In the genomic region with DNA sequence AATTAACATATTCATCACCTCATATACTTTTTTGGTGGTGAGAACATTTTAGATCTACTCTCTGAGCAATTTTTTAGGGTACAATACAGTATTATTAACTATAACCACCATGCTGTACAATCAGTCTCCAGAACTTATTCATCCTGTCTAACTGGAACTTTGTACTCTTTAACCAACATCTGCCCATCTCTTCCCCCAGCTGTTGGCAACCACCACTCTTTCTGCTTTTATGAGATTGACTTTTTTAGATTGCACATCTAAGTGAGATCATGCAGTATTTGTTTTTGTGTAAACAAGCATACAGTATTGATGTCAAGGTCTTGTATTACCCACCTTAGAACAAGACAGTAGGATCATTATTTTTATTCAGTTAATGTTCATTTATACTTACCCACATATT, we compare ENCODE assay signal across 23 cellular contexts.
DNase-seq lines count a peak whose midpoint lies in the region; ATAC-seq and TF ChIP-seq lines count a peak whose summit lies in the region.
"Had no signal": no experiment of that assay in that cellular context is flagged by ENCODE, and none has a peak within 500 bp of the region (broad histone marks: within the 10 kb centered on the region; RNA-seq: fewer than 3 reads in every experiment).

No MANE protein-coding gene starts in this region.

- no peak overlapping the region for H4K8ac ChIP-seq in trophoblast cell (ENCODE audit: low read depth, low read length)

- H2BK5ac ChIP-seq in trophoblast cell (ENCODE audit: low read depth, low read length, poor library complexity), result no peak overlapping the region

- no peak overlapping the region for H3K9ac ChIP-seq in PC-3 (ENCODE audit: low read length)
- H3K9ac ChIP-seq in trophoblast cell (ENCODE audit: low read length), result no peak overlapping the region

- H3K79me2 ChIP-seq in PC-3 (ENCODE audit: low read length) (no peaks in the 10 kb centered on the region), trophoblast cell (ENCODE audit: control insufficient read depth, insufficient read depth, low read length, poor library complexity) (no peaks in the 10 kb centered on the region)

- H3K18ac ChIP-seq in trophoblast cell (ENCODE audit: low read length), result no peak overlapping the region

- TF ChIP-seq CTCF in PC-3 (conservative IDR thresholded peaks at IDR 0.05; ENCODE audit: low read depth, low read length), result no peak
- no peak for TF ChIP-seq CTCF in CD14-positive monocyte (IDR thresholded peaks at IDR 0.05)

- H3F3A ChIP-seq in PC-3 (ENCODE audit: low read length, unreplicated experiment), result peaks cover 5% of the 10 kb centered on the region

- no peaks in the 10 kb centered on the region for H3K9me2 ChIP-seq in PC-3 (replicated peaks; ENCODE audit: low read length)

- peak overlapping the region; percentile 62 for H3K27ac Mint-ChIP-seq in activated CD4-positive, alpha-beta memory T cell treated with anti-CD3 and anti-CD28 coated beads, Interleukin-2, amount 10 ng/mL, durations not matched to agents 7 days and 5 days
- no peak overlapping the region for H3K27ac Mint-ChIP-seq in activated CD4-positive, alpha-beta memory T cell treated with anti-CD3 and anti-CD28 coated beads for 36 hours
- no peak overlapping the region for H3K27ac Mint-ChIP-seq in stimulated activated effector memory CD8-positive, alpha-beta T cell treated with anti-CD3 and anti-CD28 coated beads, Interleukin-12 subunit alpha, Interleukin-12 subunit beta, amount 100 ng/mL, for 72 hours
- H3K27ac Mint-ChIP-seq in CD14-positive monocyte, result no peak overlapping the region
- H3K27ac Mint-ChIP-seq: activated naive CD8-positive, alpha-beta T cell treated with anti-CD3 and anti-CD28 coated beads for 36 hours had no signal

- no peak overlapping the region for H3K23ac ChIP-seq in trophoblast cell (ENCODE audit: low read length)

- ATAC-seq in PC-3, result peak; percentile 18
- no peak for ATAC-seq in stimulated activated effector memory CD8-positive, alpha-beta T cell treated with anti-CD3 and anti-CD28 coated beads, Interleukin-12 subunit alpha, Interleukin-12 subunit beta, amount 100 ng/mL, for 72 hours
- ATAC-seq: activated CD8-positive, alpha-beta T cell treated with anti-CD3 and anti-CD28 coated beads, Interleukin-2, amount 10 ng/mL, durations not matched to agents 7 days and 5 days; left lung; stimulated activated naive CD8-positive, alpha-beta T cell treated with anti-CD3 and anti-CD28 coated beads, Interleukin-15, Interleukin-2, amounts not matched to agents 100 U/mL and 50 U/mL, for 24 hours had no signal

- no peak overlapping the region for H2BK120ac ChIP-seq in trophoblast cell (ENCODE audit: insufficient read depth, low read length, poor library complexity)

- H4K91ac ChIP-seq in trophoblast cell (ENCODE audit: low read depth, low read length), result no peak overlapping the region

- no peak overlapping the region for H2AK5ac ChIP-seq in trophoblast cell (ENCODE audit: low read length)

- H3K14ac ChIP-seq in trophoblast cell (ENCODE audit: low read length), result no peak overlapping the region

- H3K36me3 Mint-ChIP-seq in activated CD4-positive, alpha-beta memory T cell treated with anti-CD3 and anti-CD28 coated beads, Interleukin-2, amount 10 ng/mL, durations not matched to agents 7 days and 5 days (ENCODE audit: low read depth), result no peaks in the 10 kb centered on the region
- H3K36me3 Mint-ChIP-seq in activated CD4-positive, alpha-beta memory T cell treated with anti-CD3 and anti-CD28 coated beads for 36 hours, result no peaks in the 10 kb centered on the region
- no peaks in the 10 kb centered on the region for H3K36me3 Mint-ChIP-seq in stimulated activated effector memory CD8-positive, alpha-beta T cell treated with anti-CD3 and anti-CD28 coated beads, Interleukin-12 subunit alpha, Interleukin-12 subunit beta, amount 100 ng/mL, for 72 hours
- H3K36me3 Mint-ChIP-seq in CD14-positive monocyte, result peaks cover 2 to 8% of the 10 kb centered on the region in 2 donors

- peaks cover 58% of the 10 kb centered on the region for H3K4me1 Mint-ChIP-seq in activated CD4-positive, alpha-beta memory T cell treated with anti-CD3 and anti-CD28 coated beads, Interleukin-2, amount 10 ng/mL, durations not matched to agents 7 days and 5 days
- peaks cover 49% of the 10 kb centered on the region for H3K4me1 Mint-ChIP-seq in activated CD4-positive, alpha-beta memory T cell treated with anti-CD3 and anti-CD28 coated beads for 36 hours (ENCODE audit: low read depth)
- H3K4me1 Mint-ChIP-seq in stimulated activated effector memory CD8-positive, alpha-beta T cell treated with anti-CD3 and anti-CD28 coated beads, Interleukin-12 subunit alpha, Interleukin-12 subunit beta, amount 100 ng/mL, for 72 hours, result peaks cover 40% of the 10 kb centered on the region
- H3K4me1 Mint-ChIP-seq in CD14-positive monocyte, result no peaks in the 10 kb centered on the region

- H3K4me1 ChIP-seq in PC-3 (ENCODE audit: insufficient read depth, low read length) (peaks cover 46% of the 10 kb centered on the region), trophoblast cell (ENCODE audit: control insufficient read depth in 1 of 2, insufficient read depth in 2 of 2, low read length in 2 of 2) (peaks cover 0 to 2% of the 10 kb centered on the region in 2 experiments)
- H3K4me1 ChIP-seq: left lung, testis had no signal

- H3K27ac ChIP-seq in PC-3 (ENCODE audit: low read length) (peak overlapping the region; percentile 50), trophoblast cell (ENCODE audit: low read depth, low read length) (no peak overlapping the region)
- H3K27ac ChIP-seq: HL-60, left lung, SK-N-MC, testis had no signal

- no peaks in the 10 kb centered on the region for H3K9me3 ChIP-seq in PC-3 (ENCODE audit: low read length)
- H3K9me3 ChIP-seq in trophoblast cell (ENCODE audit: insufficient read depth, low read depth, low read length), result no peaks in the 10 kb centered on the region
- H3K9me3 ChIP-seq: left lung, testis had no signal

- H3K27me3 ChIP-seq in PC-3 (ENCODE audit: low read length), result no peaks in the 10 kb centered on the region
- H3K27me3 ChIP-seq in trophoblast cell (ENCODE audit: insufficient read depth, low read length), result no peaks in the 10 kb centered on the region
- H3K27me3 ChIP-seq: left lung, testis had no signal

- H2BK12ac ChIP-seq in trophoblast cell (ENCODE audit: low read length), result no peak overlapping the region

- no peak for DNase-seq in activated CD4-positive, alpha-beta memory T cell treated with anti-CD3 and anti-CD28 coated beads, Interleukin-2, amount 10 ng/mL, durations not matched to agents 7 days and 5 days
- no peak for DNase-seq in activated CD4-positive, alpha-beta memory T cell treated with anti-CD3 and anti-CD28 coated beads for 36 hours
- DNase-seq in PC-3, result peak; percentile 31
- DNase-seq in erythroblast (lab: John Stamatoyannopoulos, UW), result peak; percentile 11 to 46
- no peak for DNase-seq in stimulated activated effector memory CD8-positive, alpha-beta T cell treated with anti-CD3 and anti-CD28 coated beads, Interleukin-12 subunit alpha, Interleukin-12 subunit beta, amount 100 ng/mL, for 72 hours (ENCODE audit: low spot score in 2 of 2)
- no peak for DNase-seq in COLO668 (lab: John Stamatoyannopoulos, UW; ENCODE audit: unreplicated experiment)
- no peak for DNase-seq in CD14-positive monocyte (ENCODE audit: low spot score)
- no peak for DNase-seq in trophoblast cell
- DNase-seq: activated CD8-positive, alpha-beta T cell treated with anti-CD3 and anti-CD28 coated beads, Interleukin-2, amount 10 ng/mL, durations not matched to agents 7 days and 5 days; activated gamma-delta T cell; activated naive CD8-positive, alpha-beta T cell treated with anti-CD3 and anti-CD28 coated beads for 36 hours; activated T-cell treated with anti-CD3 and anti-CD28 coated beads for 4 hours; aorta; effector CD4-positive, alpha-beta T cell; H7; left lung; mesenchymal stem cell; NCI-H446 treated with DMSO at 0.1 percent for 48 hours; stimulated activated naive CD8-positive, alpha-beta T cell treated with anti-CD3 and anti-CD28 coated beads, Interleukin-15, Interleukin-2, amounts not matched to agents 100 U/mL and 50 U/mL, for 24 hours; T-helper 9 cell; testis had no signal

- no peaks in the 10 kb centered on the region for H3K79me1 ChIP-seq in trophoblast cell (ENCODE audit: low read length)

- H3K4me3 Mint-ChIP-seq in activated CD4-positive, alpha-beta memory T cell treated with anti-CD3 and anti-CD28 coated beads, Interleukin-2, amount 10 ng/mL, durations not matched to agents 7 days and 5 days, result no peak overlapping the region
- H3K4me3 Mint-ChIP-seq in activated CD4-positive, alpha-beta memory T cell treated with anti-CD3 and anti-CD28 coated beads for 36 hours, result no peak overlapping the region
- H3K4me3 Mint-ChIP-seq in stimulated activated effector memory CD8-positive, alpha-beta T cell treated with anti-CD3 and anti-CD28 coated beads, Interleukin-12 subunit alpha, Interleukin-12 subunit beta, amount 100 ng/mL, for 72 hours, result peak overlapping the region; percentile 19
- H3K4me3 Mint-ChIP-seq in CD14-positive monocyte, result no peak overlapping the region
- H3K4me3 Mint-ChIP-seq: activated CD8-positive, alpha-beta T cell treated with anti-CD3 and anti-CD28 coated beads, Interleukin-2, amount 10 ng/mL, durations not matched to agents 7 days and 5 days; activated naive CD8-positive, alpha-beta T cell treated with anti-CD3 and anti-CD28 coated beads for 36 hours had no signal

- H4K20me1 ChIP-seq in PC-3 (ENCODE audit: low read length), result no peaks in the 10 kb centered on the region

- BruUV-seq in PC-3 (replicated peaks; lab: Mats Ljungman, UMichigan), result no TSS peak

- POLR2A ChIA-PET in activated CD4-positive, alpha-beta memory T cell treated with anti-CD3 and anti-CD28 coated beads, Interleukin-2, amount 10 ng/mL, durations not matched to agents 7 days and 5 days (lab: Charles Lee), result no interaction called here
- POLR2A ChIA-PET in activated CD4-positive, alpha-beta memory T cell treated with anti-CD3 and anti-CD28 coated beads for 36 hours (lab: Charles Lee), result interaction anchor here (0.6 to 1.4 kb wide), 2 partner anchors 10 to 199 kb away, joined by 3 read pairs; no protein-coding TSS in a partner anchor
- POLR2A ChIA-PET in PC-3 (lab: Charles Lee; ENCODE audit: unreplicated experiment), result no interaction called here

- CTCF ChIA-PET in activated CD4-positive, alpha-beta memory T cell treated with anti-CD3 and anti-CD28 coated beads, Interleukin-2, amount 10 ng/mL, durations not matched to agents 7 days and 5 days (lab: Charles Lee), result no interaction called here
- CTCF ChIA-PET in activated CD4-positive, alpha-beta memory T cell treated with anti-CD3 and anti-CD28 coated beads for 36 hours (lab: Charles Lee), result no interaction called here
- CTCF ChIA-PET in PC-3 (lab: Charles Lee), result no interaction called here

- H3K36me3 ChIP-seq in PC-3 (ENCODE audit: low read depth, low read length) (no peaks in the 10 kb centered on the region), trophoblast cell (ENCODE audit: control insufficient read depth in 1 of 2, insufficient read depth in 2 of 2, low read length in 2 of 2) (no peaks in the 10 kb centered on the region)
- H3K36me3 ChIP-seq: left lung had no signal

- no peak overlapping the region for H2AFZ ChIP-seq in PC-3 (ENCODE audit: low read length)
- no peak overlapping the region for H2AFZ ChIP-seq in trophoblast cell (ENCODE audit: insufficient read depth, low read length, poor library complexity)

- H3K4me2 ChIP-seq in PC-3 (ENCODE audit: low read length), result 0 out of 2 replicates have a peak overlapping the region, but pooled peaks have one; percentile 15
- no peak overlapping the region for H3K4me2 ChIP-seq in trophoblast cell (ENCODE audit: low read length)

- intact Hi-C loops in activated CD4-positive, alpha-beta memory T cell treated with anti-CD3 and anti-CD28 coated beads for 36 hours (cut with micrococcal nuclease), result loop anchor here (2.0 to 10.0 kb wide), 2 partner anchors 94 to 362 kb away; no protein-coding TSS in a partner anchor
- intact Hi-C loops in PC-3 (cut with micrococcal nuclease), result no loop called here
- intact Hi-C loops in CD14-positive monocyte (cut with micrococcal nuclease), result no loop called here

- H3K9me3 Mint-ChIP-seq in activated CD4-positive, alpha-beta memory T cell treated with anti-CD3 and anti-CD28 coated beads, Interleukin-2, amount 10 ng/mL, durations not matched to agents 7 days and 5 days, result no peaks in the 10 kb centered on the region
- H3K9me3 Mint-ChIP-seq in activated CD4-positive, alpha-beta memory T cell treated with anti-CD3 and anti-CD28 coated beads for 36 hours, result no peaks in the 10 kb centered on the region
- no peaks in the 10 kb centered on the region for H3K9me3 Mint-ChIP-seq in stimulated activated effector memory CD8-positive, alpha-beta T cell treated with anti-CD3 and anti-CD28 coated beads, Interleukin-12 subunit alpha, Interleukin-12 subunit beta, amount 100 ng/mL, for 72 hours
- no peaks in the 10 kb centered on the region for H3K9me3 Mint-ChIP-seq in CD14-positive monocyte
- H3K9me3 Mint-ChIP-seq: activated naive CD8-positive, alpha-beta T cell treated with anti-CD3 and anti-CD28 coated beads for 36 hours had no signal

- no peaks in the 10 kb centered on the region for H3K27me3 Mint-ChIP-seq in activated CD4-positive, alpha-beta memory T cell treated with anti-CD3 and anti-CD28 coated beads, Interleukin-2, amount 10 ng/mL, durations not matched to agents 7 days and 5 days
- H3K27me3 Mint-ChIP-seq in activated CD4-positive, alpha-beta memory T cell treated with anti-CD3 and anti-CD28 coated beads for 36 hours, result no peaks in the 10 kb centered on the region
- no peaks in the 10 kb centered on the region for H3K27me3 Mint-ChIP-seq in CD14-positive monocyte (ENCODE audit: low read depth in 3 of 3)
- H3K27me3 Mint-ChIP-seq: activated naive CD8-positive, alpha-beta T cell treated with anti-CD3 and anti-CD28 coated beads for 36 hours had no signal

- no peak for TF ChIP-seq POLR2A in erythroblast (IDR thresholded peaks at IDR 0.05; ENCODE audit: low read length)

- no peak overlapping the region for H4K12ac ChIP-seq in trophoblast cell (ENCODE audit: low read depth, low read length)

- H3K4ac ChIP-seq in trophoblast cell (ENCODE audit: low read depth, low read length), result no peak overlapping the region

- H3K4me3 ChIP-seq in PC-3 (ENCODE audit: low read length), result no peak overlapping the region
- no peak overlapping the region for H3K4me3 ChIP-seq in trophoblast cell (ENCODE audit: low read depth, low read length)
- H3K4me3 ChIP-seq: left lung, SK-N-MC, testis had no signal

Comparison
In these comparisons a context has a peak if more than half of its experiments do, and no peak if none do; other contexts are left out.
1. DNase-seq: peak in PC-3 (single experiment) and erythroblast (2 of 2); none in activated CD4-positive, alpha-beta memory T cell treated with anti-CD3 and anti-CD28 coated beads, Interleukin-2, amount 10 ng/mL, durations not matched to agents 7 days and 5 days (single experiment), activated CD4-positive, alpha-beta memory T cell treated with anti-CD3 and anti-CD28 coated beads for 36 hours (single experiment), stimulated activated effector memory CD8-positive, alpha-beta T cell treated with anti-CD3 and anti-CD28 coated beads, Interleukin-12 subunit alpha, Interleukin-12 subunit beta, amount 100 ng/mL, for 72 hours (0 of 2), COLO668 (single experiment), CD14-positive monocyte (single experiment) and trophoblast cell (0 of 2).